In the genomic region with DNA sequence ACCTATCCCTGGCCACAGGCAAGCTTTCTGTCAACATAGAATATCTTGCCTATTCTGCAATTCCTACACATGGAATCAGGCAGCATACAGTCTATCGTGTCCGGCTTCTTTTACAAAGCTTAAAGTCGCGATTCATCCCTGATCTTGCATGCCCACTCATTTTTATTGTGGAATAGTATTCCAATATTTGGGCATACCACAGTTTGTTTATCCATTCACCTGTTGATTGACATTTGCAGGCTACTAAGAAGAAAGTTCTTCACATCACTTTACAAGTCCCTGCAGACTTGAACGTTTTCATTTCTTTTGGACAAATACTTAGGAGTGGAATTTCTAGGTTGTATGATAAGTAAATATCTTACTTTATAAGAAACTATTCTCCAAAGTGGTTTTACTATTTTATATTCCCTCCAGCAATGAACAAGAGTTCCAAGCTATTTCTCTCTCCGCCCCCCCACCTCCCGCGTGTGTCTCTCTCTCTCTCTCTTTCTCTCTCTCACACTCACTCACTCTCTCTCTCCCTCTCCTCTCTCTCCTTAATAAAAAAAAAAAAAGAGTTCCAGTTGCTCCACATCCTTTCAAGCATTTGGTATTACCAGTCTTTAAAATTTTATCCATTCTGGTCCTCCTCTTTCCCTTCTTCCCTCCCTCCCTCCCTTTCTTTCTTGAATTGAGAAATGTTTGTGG, we compare ENCODE assay signal across 11 cellular contexts. TPM values are rescaled to one million over a fixed set of nuclear protein-coding genes. Genes with fewer than 3 reads are reported as not detected.
DNase-seq lines count a peak whose midpoint lies in the region; ATAC-seq and TF ChIP-seq lines count a peak whose summit lies in the region.
"Had no signal": no experiment of that assay in that cellular context is flagged by ENCODE, and none has a peak within 500 bp of the region (broad histone marks: within the 10 kb centered on the region; RNA-seq: fewer than 3 reads in every experiment).

No MANE protein-coding gene starts in this region.

- H3K9me3 ChIP-seq in HEK293 (ENCODE audit: control insufficient read depth, insufficient read depth, low read depth, low read length) (no peaks in the 10 kb centered on the region), iPS-20b (ENCODE audit: insufficient read depth, low read depth, low read length) (no peaks in the 10 kb centered on the region), tibial artery (no peaks in the 10 kb centered on the region)

- peak overlapping the region; percentile 84 for H3K4me3 Mint-ChIP-seq in WTC11

- H3K27ac Mint-ChIP-seq in WTC11: no peak overlapping the region
- H3K27ac Mint-ChIP-seq: activated naive CD8-positive, alpha-beta T cell treated with anti-CD3 and anti-CD28 coated beads, Interleukin-2, amount 10 ng/mL, durations not matched to agents 7 days and 5 days; IgD-negative memory B cell; immature natural killer cell had no signal

- H3K27ac ChIP-seq in HEK293 (ENCODE audit: extremely low read depth, low read depth, low read length) (no peak overlapping the region), iPS-20b (ENCODE audit: low read length) (no peak overlapping the region), tibial artery (peak overlapping the region in 1 of 2 donors; percentile 56)

- H3K27me3 ChIP-seq in iPS-20b (ENCODE audit: insufficient read depth, low read length): peaks cover 50% of the 10 kb centered on the region
- peaks cover 0 to 10% of the 10 kb centered on the region in 2 donors for H3K27me3 ChIP-seq in tibial artery

- DNase-seq in WTC11 (ENCODE audit: low spot score) (no peak), tibial artery (no peak), NOMO-1 treated with DMSO at 0.1 percent for 48 hours (lab: John Stamatoyannopoulos, UW; ENCODE audit: unreplicated experiment) (no peak)

- H3K36me3 ChIP-seq in HEK293 (ENCODE audit: control insufficient read depth in 2 of 2, insufficient read depth in 1 of 2, low read length in 2 of 2) (no peaks in the 10 kb centered on the region), iPS-20b (ENCODE audit: insufficient read depth, low read depth, low read length) (no peaks in the 10 kb centered on the region), tibial artery (no peaks in the 10 kb centered on the region)

- H3K9me3 Mint-ChIP-seq in WTC11: no peaks in the 10 kb centered on the region
- H3K9me3 Mint-ChIP-seq: activated naive CD8-positive, alpha-beta T cell treated with anti-CD3 and anti-CD28 coated beads, Interleukin-2, amount 10 ng/mL, durations not matched to agents 7 days and 5 days; effector memory CD8-positive, alpha-beta T cell; IgD-negative memory B cell; immature natural killer cell had no signal

- intact Hi-C loops in tibial artery (cut with DNase I; ENCODE audit: low total_unique reads): no loop called here

- H3K9ac ChIP-seq in iPS-20b (ENCODE audit: low read depth, low read length): peak overlapping the region; percentile 68; the same call in 1 of the 2 replicates

- H3K27me3 Mint-ChIP-seq in WTC11 (ENCODE audit: low read depth): peaks cover 41% of the 10 kb centered on the region

- TF ChIP-seq CTCF in HEK293 (tag by site-specific recombination; IDR thresholded peaks at IDR 0.05) (no peak), WTC11 (IDR thresholded peaks at IDR 0.05) (no peak), tibial artery (IDR thresholded peaks at IDR 0.05) (no peak)

- CTCF ChIA-PET in HEK293 (lab: Yijun Ruan, JAX): interaction anchor here (0.5 to 9.9 kb wide), 12 partner anchors 54 to 599 kb away, joined by 3 to 58 read pairs (median 3); no protein-coding TSS in a partner anchor
- CTCF ChIA-PET in WTC11 (lab: Charles Lee): interaction anchor here (0.5 to 1.4 kb wide), 17 partner anchors 10 to 1259 kb away, joined by 3 to 9 read pairs (median 3); no protein-coding TSS in a partner anchor

- peaks cover 48% of the 10 kb centered on the region for H3K4me1 Mint-ChIP-seq in WTC11
- H3K4me1 Mint-ChIP-seq: activated naive CD8-positive, alpha-beta T cell treated with anti-CD3 and anti-CD28 coated beads, Interleukin-2, amount 10 ng/mL, durations not matched to agents 7 days and 5 days had no signal

- no peaks in the 10 kb centered on the region for H3K36me3 Mint-ChIP-seq in WTC11
- H3K36me3 Mint-ChIP-seq: activated naive CD8-positive, alpha-beta T cell treated with anti-CD3 and anti-CD28 coated beads, Interleukin-2, amount 10 ng/mL, durations not matched to agents 7 days and 5 days; IgD-negative memory B cell; immature natural killer cell had no signal

- POLR2A ChIA-PET in HEK293 (lab: Yijun Ruan, JAX) (no interaction called here), WTC11 (lab: Charles Lee) (no interaction called here)

- ATAC-seq in WTC11: no peak
- no peak for ATAC-seq in GM18867 (IDR thresholded peaks at IDR 0.05; ENCODE audit: unreplicated experiment)
- no peak for ATAC-seq in GM19351 (IDR thresholded peaks at IDR 0.05; ENCODE audit: unreplicated experiment)

- H3K4me3 ChIP-seq in HEK293 (ENCODE audit: low read depth, low read length): no peak overlapping the region; the same call in 1 of the 2 replicates
- H3K4me3 ChIP-seq in iPS-20b (ENCODE audit: low read length): peak overlapping the region; percentile 80; the same call in 1 of the 2 replicates
- peak overlapping the region; percentile 61 to 66 for H3K4me3 ChIP-seq in tibial artery

- H3K4me1 ChIP-seq in HEK293 (ENCODE audit: control insufficient read depth, insufficient read depth, low read length) (no peaks in the 10 kb centered on the region), iPS-20b (ENCODE audit: insufficient read depth, low read length) (peaks cover 8% of the 10 kb centered on the region), tibial artery (peaks cover 0 to 28% (median 15%) of the 10 kb centered on the region in 4 donors)

TF ChIP-seq in HEK293, 187 proteins besides CTCF, POLR2A, EP300 and RAD21 (continues in another document):
- TF ChIP-seq, protein P1, sequence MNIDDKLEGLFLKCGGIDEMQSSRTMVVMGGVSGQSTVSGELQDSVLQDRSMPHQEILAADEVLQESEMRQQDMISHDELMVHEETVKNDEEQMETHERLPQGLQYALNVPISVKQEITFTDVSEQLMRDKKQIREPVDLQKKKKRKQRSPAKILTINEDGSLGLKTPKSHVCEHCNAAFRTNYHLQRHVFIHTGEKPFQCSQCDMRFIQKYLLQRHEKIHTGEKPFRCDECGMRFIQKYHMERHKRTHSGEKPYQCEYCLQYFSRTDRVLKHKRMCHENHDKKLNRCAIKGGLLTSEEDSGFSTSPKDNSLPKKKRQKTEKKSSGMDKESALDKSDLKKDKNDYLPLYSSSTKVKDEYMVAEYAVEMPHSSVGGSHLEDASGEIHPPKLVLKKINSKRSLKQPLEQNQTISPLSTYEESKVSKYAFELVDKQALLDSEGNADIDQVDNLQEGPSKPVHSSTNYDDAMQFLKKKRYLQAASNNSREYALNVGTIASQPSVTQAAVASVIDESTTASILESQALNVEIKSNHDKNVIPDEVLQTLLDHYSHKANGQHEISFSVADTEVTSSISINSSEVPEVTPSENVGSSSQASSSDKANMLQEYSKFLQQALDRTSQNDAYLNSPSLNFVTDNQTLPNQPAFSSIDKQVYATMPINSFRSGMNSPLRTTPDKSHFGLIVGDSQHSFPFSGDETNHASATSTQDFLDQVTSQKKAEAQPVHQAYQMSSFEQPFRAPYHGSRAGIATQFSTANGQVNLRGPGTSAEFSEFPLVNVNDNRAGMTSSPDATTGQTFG (tag by site-specific recombination; IDR thresholded peaks at IDR 0.05; ENCODE audit: borderline replicate concordance): no peak
- TF ChIP-seq SCRT2 (tag by site-specific recombination; IDR thresholded peaks at IDR 0.05): peak; percentile 51
- TF ChIP-seq, protein P2, sequence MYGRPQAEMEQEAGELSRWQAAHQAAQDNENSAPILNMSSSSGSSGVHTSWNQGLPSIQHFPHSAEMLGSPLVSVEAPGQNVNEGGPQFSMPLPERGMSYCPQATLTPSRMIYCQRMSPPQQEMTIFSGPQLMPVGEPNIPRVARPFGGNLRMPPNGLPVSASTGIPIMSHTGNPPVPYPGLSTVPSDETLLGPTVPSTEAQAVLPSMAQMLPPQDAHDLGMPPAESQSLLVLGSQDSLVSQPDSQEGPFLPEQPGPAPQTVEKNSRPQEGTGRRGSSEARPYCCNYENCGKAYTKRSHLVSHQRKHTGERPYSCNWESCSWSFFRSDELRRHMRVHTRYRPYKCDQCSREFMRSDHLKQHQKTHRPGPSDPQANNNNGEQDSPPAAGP (tag by site-specific recombination; IDR thresholded peaks at IDR 0.05): no peak
- TF ChIP-seq ZNF366 (tag by site-specific recombination; conservative IDR thresholded peaks at IDR 0.05): 0 out of 2 replicates have a peak, but pooled peaks have one; percentile 36

TF ChIP-seq in WTC11, 78 proteins besides CTCF, POLR2A, EP300 and RAD21 (continues in another document):
- TF ChIP-seq, protein P3, sequence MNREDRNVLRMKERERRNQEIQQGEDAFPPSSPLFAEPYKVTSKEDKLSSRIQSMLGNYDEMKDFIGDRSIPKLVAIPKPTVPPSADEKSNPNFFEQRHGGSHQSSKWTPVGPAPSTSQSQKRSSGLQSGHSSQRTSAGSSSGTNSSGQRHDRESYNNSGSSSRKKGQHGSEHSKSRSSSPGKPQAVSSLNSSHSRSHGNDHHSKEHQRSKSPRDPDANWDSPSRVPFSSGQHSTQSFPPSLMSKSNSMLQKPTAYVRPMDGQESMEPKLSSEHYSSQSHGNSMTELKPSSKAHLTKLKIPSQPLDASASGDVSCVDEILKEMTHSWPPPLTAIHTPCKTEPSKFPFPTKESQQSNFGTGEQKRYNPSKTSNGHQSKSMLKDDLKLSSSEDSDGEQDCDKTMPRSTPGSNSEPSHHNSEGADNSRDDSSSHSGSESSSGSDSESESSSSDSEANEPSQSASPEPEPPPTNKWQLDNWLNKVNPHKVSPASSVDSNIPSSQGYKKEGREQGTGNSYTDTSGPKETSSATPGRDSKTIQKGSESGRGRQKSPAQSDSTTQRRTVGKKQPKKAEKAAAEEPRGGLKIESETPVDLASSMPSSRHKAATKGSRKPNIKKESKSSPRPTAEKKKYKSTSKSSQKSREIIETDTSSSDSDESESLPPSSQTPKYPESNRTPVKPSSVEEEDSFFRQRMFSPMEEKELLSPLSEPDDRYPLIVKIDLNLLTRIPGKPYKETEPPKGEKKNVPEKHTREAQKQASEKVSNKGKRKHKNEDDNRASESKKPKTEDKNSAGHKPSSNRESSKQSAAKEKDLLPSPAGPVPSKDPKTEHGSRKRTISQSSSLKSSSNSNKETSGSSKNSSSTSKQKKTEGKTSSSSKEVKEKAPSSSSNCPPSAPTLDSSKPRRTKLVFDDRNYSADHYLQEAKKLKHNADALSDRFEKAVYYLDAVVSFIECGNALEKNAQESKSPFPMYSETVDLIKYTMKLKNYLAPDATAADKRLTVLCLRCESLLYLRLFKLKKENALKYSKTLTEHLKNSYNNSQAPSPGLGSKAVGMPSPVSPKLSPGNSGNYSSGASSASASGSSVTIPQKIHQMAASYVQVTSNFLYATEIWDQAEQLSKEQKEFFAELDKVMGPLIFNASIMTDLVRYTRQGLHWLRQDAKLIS (CRISPR knock-in tag; IDR thresholded peaks at IDR 0.05; ENCODE audit: borderline replicate concordance): no peak
- TF ChIP-seq RELA (CRISPR knock-in tag; IDR thresholded peaks at IDR 0.05; ENCODE audit: borderline replicate concordance) (no peak), OVOL2 (CRISPR knock-in tag; IDR thresholded peaks at IDR 0.05; ENCODE audit: borderline replicate concordance) (no peak), MYBL2 (CRISPR knock-in tag; IDR thresholded peaks at IDR 0.05) (no peak)

RNA-seq across cellular contexts. Expression of a gene that starts 1.1 kb away (rescaled TPM):
- total RNA-seq in WTC11 (2021): 11.3 to 18.5 TPM (median 17.5 TPM) in 3 replicates
